Comparison of ENCODE assay signal across 8 cellular contexts in genomic region chr17:82050761-82051641, GRCh38. TPM values are rescaled to one million over a fixed set of nuclear protein-coding genes. Genes with fewer than 3 reads are reported as not detected.
DNase-seq lines count a peak whose midpoint lies in the region; ATAC-seq and TF ChIP-seq lines count a peak whose summit lies in the region.

No MANE protein-coding gene starts in this region.

- peaks cover 25% of the 10 kb centered on the region for H3K4me1 ChIP-seq in CD8-positive, alpha-beta memory T cell (ENCODE audit: insufficient read depth, low read length)
- peaks cover 4 to 12% of the 10 kb centered on the region in 2 donors for H3K4me1 ChIP-seq in lung (ENCODE audit: control insufficient read depth in 2 of 2, insufficient read depth in 2 of 2, low read length in 2 of 2)
- H3K4me1 ChIP-seq in vagina: peaks cover 39% of the 10 kb centered on the region

- H3K36me3 Mint-ChIP-seq in CD8-positive, alpha-beta memory T cell: peaks cover 0 to 36% (median 2%) of the 10 kb centered on the region in 3 donors

- no peaks in the 10 kb centered on the region for H3K27me3 Mint-ChIP-seq in CD8-positive, alpha-beta memory T cell

- in situ Hi-C loops in GM13976 (cut with MboI; ENCODE audit: low sequenced_read_pairs, unreplicated experiment): no loop called here

- peak overlapping the region; percentile 31 for H3K27ac ChIP-seq in CD8-positive, alpha-beta memory T cell (ENCODE audit: low read depth, low read length)
- peak overlapping the region in 1 of 2 donors; percentile 30 for H3K27ac ChIP-seq in lung (ENCODE audit: low read depth in 1 of 2, low read length in 1 of 2)
- H3K27ac ChIP-seq in vagina: peak overlapping the region; percentile 74

- ATAC-seq in HG03354 (IDR thresholded peaks at IDR 0.05; ENCODE audit: poor library complexity, severe bottlenecking, unreplicated experiment) (peak; percentile 24), lung (ENCODE audit: insufficient read depth, low FRiP score) (no peak), GM18502 (IDR thresholded peaks at IDR 0.05; ENCODE audit: poor library complexity, unreplicated experiment) (no peak)

- peaks cover 0 to 26% (median 17%) of the 10 kb centered on the region in 3 donors for H3K4me1 Mint-ChIP-seq in CD8-positive, alpha-beta memory T cell

- H3K27ac Mint-ChIP-seq in CD8-positive, alpha-beta memory T cell: peak overlapping the region in 6 of 8 donors; percentile 21 to 87 (median 81)

- no peak for DNase-seq in CD8-positive, alpha-beta memory T cell
- DNase-seq in cardiac fibroblast (ENCODE audit: low read depth in 2 of 2) (no peak), lung (ENCODE audit: low spot score) (no peak), vagina (ENCODE audit: extremely low spot score in 2 of 2) (no peak), NCI-H69 (lab: John Stamatoyannopoulos, UW) (no peak), GM13976 (ENCODE audit: low spot score) (no peak)

- H3K9me3 Mint-ChIP-seq in CD8-positive, alpha-beta memory T cell: no peaks in the 10 kb centered on the region

- H3K9me3 ChIP-seq in CD8-positive, alpha-beta memory T cell (ENCODE audit: low read length): no peaks in the 10 kb centered on the region
- H3K9me3 ChIP-seq in lung (ENCODE audit: control insufficient read depth in 2 of 2, insufficient read depth in 1 of 2, low read length in 1 of 2): no peaks in the 10 kb centered on the region
- no peaks in the 10 kb centered on the region for H3K9me3 ChIP-seq in vagina

- peak overlapping the region; percentile 26 for H3K4me3 ChIP-seq in CD8-positive, alpha-beta memory T cell (ENCODE audit: low read length)
- H3K4me3 ChIP-seq in cardiac fibroblast (replicated peaks in 1 of 2; ENCODE audit: low read depth in 2 of 2, low read length in 2 of 2) (peak overlapping the region; percentile 51 to 80), lung (peak overlapping the region; percentile 74), vagina (peak overlapping the region; percentile 72 to 97)

- no peaks in the 10 kb centered on the region for H3K36me3 ChIP-seq in CD8-positive, alpha-beta memory T cell (ENCODE audit: insufficient read depth, low read length)
- H3K36me3 ChIP-seq in lung (ENCODE audit: control insufficient read depth in 2 of 2, insufficient read depth in 2 of 2, low read length in 2 of 2) (peaks cover 0 to 49% of the 10 kb centered on the region in 2 donors), vagina (peaks cover 0 to 50% of the 10 kb centered on the region in 2 donors)

- peak overlapping the region; percentile 76 to 90 (median 80) for H3K4me3 Mint-ChIP-seq in CD8-positive, alpha-beta memory T cell

- TF ChIP-seq POLR2A in vagina (IDR thresholded peaks at IDR 0.05): no peak

- H3K27me3 ChIP-seq in CD8-positive, alpha-beta memory T cell (ENCODE audit: insufficient read depth, low read length, poor library complexity, severe bottlenecking): no peaks in the 10 kb centered on the region
- H3K27me3 ChIP-seq in lung (ENCODE audit: control insufficient read depth, insufficient read depth) (no peaks in the 10 kb centered on the region), vagina (no peaks in the 10 kb centered on the region)

- TF ChIP-seq CTCF in cardiac fibroblast (IDR thresholded peaks at IDR 0.05; ENCODE audit: low read depth, low read length): no peak
- no peak for TF ChIP-seq CTCF in lung (IDR thresholded peaks at IDR 0.05; ENCODE audit: control extremely low read depth, extremely low read depth)
- TF ChIP-seq CTCF in vagina (IDR thresholded peaks at IDR 0.05): no peak
- no peak for TF ChIP-seq CTCF in GM13976 (IDR thresholded peaks at IDR 0.05; ENCODE audit: borderline replicate concordance, control extremely low read depth, extremely low read depth, insufficient read depth, missing control alignments)

- WGBS in lung, 2 donors: 14 to 22% methylated on average over 66 to 79 of the region's 79 CpGs

- POLR2A ChIA-PET in CD8-positive, alpha-beta memory T cell (lab: Charles Lee): interaction anchor here (0.6 to 2.2 kb wide), 2 partner anchors 13 to 108 kb away, joined by 4 to 7 read pairs; partner anchors contain the start of gene DCXR

- CTCF ChIA-PET in CD8-positive, alpha-beta memory T cell (lab: Charles Lee): interaction anchor here (1.1 to 3.6 kb wide), 2 partner anchors 13 to 155 kb away, joined by 3 to 23 read pairs; partner anchors contain the start of gene DCXR

- intact Hi-C loops in vagina (cut with DNase I): no loop called here

RNA-seq across cellular contexts. Expression of gene RFNG, which starts 0.6 kb away (rescaled TPM):
- total RNA-seq in CD8-positive, alpha-beta memory T cell: 10 to 100 TPM; 18.1 to 19.4 TPM
- 7.3 TPM for polyA plus RNA-seq in CD8-positive, alpha-beta memory T cell
- total RNA-seq in lung (10 to 100 TPM; 34.7 to 37.5 TPM), vagina (61.4 TPM)
- 10 to 100 TPM; 29.1 to 38.2 TPM for polyA plus RNA-seq in lung

RNA-seq across cellular contexts. Expression of gene GPS1, which starts 0.7 kb away (rescaled TPM):
- 100 to 1,000 TPM; 122 to 125 TPM for total RNA-seq in CD8-positive, alpha-beta memory T cell
- polyA plus RNA-seq in CD8-positive, alpha-beta memory T cell: 151 TPM
- total RNA-seq in lung (100 to 1,000 TPM in 1 of 2 donors, 10 to 100 TPM in 1; 71.0 to 102 TPM), vagina (80.3 TPM)
- 10 to 100 TPM; 79.0 to 99.8 TPM for polyA plus RNA-seq in lung

RNA-seq across cellular contexts. Expression of gene DCXR, which starts 13.5 kb away (rescaled TPM):
- total RNA-seq in CD8-positive, alpha-beta memory T cell: 100 to 1,000 TPM; 117 to 127 TPM
- 108 TPM for polyA plus RNA-seq in CD8-positive, alpha-beta memory T cell
- total RNA-seq in lung (100 to 1,000 TPM in 1 of 2 donors, 10 to 100 TPM in 1; 41.6 to 218 TPM), vagina (106 TPM)
- polyA plus RNA-seq in lung: 100 to 1,000 TPM; 193 to 246 TPM

RNA-seq across cellular contexts. Expression of gene DUS1L, which starts 14.6 kb away (rescaled TPM):
- 100 to 1,000 TPM; 206 to 210 TPM for total RNA-seq in CD8-positive, alpha-beta memory T cell
- 142 TPM for polyA plus RNA-seq in CD8-positive, alpha-beta memory T cell
- total RNA-seq in lung: 100 to 1,000 TPM in 1 of 2 donors, 10 to 100 TPM in 1; 40.0 to 117 TPM
- polyA plus RNA-seq in lung: 100 to 1,000 TPM in 1 of 2 donors, 10 to 100 TPM in 1; 82.8 to 179 TPM
- 72.4 TPM for total RNA-seq in vagina

RNA-seq across cellular contexts. Expression of gene RAC3, which starts 19.5 kb away (rescaled TPM):
- total RNA-seq in CD8-positive, alpha-beta memory T cell: 1 to 10 TPM; 4.2 to 4.5 TPM
- not detected for polyA plus RNA-seq in CD8-positive, alpha-beta memory T cell
- total RNA-seq in lung: 1 to 10 TPM; 8.2 to 8.3 TPM
- polyA plus RNA-seq in lung: 1 to 10 TPM; 6.0 to 8.0 TPM
- 12.8 TPM for total RNA-seq in vagina

Comparison
In these comparisons a context has a peak if more than half of its experiments do, and no peak if none do; other contexts are left out.
1. H3K4me3 ChIP-seq: peak in every context shown above with its lines; median percentile 84 in vagina; 74 in lung; 66 in cardiac fibroblast; 26 in CD8-positive, alpha-beta memory T cell.